ENCODE assay signal across 8 cellular contexts in the genomic region with DNA sequence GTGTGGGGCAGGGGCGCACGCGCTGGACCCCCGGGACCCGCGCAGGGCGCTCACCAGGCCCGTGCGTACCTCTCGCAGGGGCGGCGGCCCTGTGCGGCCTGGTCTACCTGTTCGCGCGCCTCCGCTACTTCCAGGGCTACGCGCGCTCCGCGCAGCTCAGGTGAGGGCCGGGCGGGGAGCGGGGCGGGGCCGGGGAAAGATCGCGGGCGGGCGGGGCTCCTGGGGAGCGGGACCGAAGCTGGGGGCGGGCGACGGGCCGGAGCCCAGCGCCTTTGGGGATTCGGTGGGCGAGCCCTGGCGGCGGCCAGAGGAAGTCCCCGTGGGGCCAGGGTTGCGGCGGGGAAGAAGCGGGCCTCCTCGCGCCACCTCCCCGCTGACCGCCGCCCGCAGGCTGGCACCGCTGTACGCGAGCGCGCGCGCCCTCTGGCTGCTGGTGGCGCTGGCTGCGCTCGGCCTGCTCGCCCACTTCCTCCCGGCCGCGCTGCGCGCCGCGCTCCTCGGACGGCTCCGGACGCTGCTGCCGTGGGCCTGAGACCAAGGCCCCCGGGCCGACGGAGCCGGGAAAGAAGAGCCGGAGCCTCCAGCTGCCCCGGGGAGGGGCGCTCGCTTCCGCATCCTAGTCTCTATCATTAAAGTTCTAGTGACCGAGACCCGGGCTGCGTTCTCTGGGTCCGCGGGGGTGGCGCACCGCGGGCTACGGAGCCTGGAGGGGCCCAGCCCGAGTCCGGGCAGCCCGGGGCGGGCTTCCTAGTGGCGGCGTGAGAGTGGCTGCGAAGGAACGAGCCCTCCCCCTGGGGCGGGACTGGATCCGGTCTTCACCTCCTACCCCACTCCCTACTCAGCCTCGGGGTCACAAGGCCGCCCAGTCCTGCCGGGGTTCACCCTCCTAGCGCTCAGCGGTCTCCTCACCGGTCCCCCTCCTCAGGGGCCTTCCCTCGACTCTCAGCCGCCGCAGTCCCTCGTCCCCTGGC. TPM values are rescaled to one million over a fixed set of nuclear protein-coding genes. Genes with fewer than 3 reads are reported as not detected.
DNase-seq lines count a peak whose midpoint lies in the region; ATAC-seq and TF ChIP-seq lines count a peak whose summit lies in the region.

No MANE protein-coding gene starts in this region.

- CTCF ChIA-PET in WTC11 (lab: Charles Lee) = interaction anchor here (0.5 to 5.7 kb wide), 16 partner anchors 10 to 810 kb away, joined by 3 to 39 read pairs (median 4); a partner anchor contains a TSS

- H3K9me3 Mint-ChIP-seq in WTC11 = no peaks in the 10 kb centered on the region

- no peaks in the 10 kb centered on the region for H3K27me3 Mint-ChIP-seq in WTC11 (ENCODE audit: low read depth)

- POLR2A ChIA-PET in WTC11 (lab: Charles Lee) = interaction anchor here (1.0 to 1.1 kb wide), 2 partner anchors 10 to 64 kb away, joined by 3 to 4 read pairs; no protein-coding TSS in a partner anchor

- H3K4me3 ChIP-seq in AG10803 (ENCODE audit: low read length) (peak overlapping the region; percentile 55), choroid plexus epithelial cell (ENCODE audit: low read depth, low read length) (peak overlapping the region; percentile 60)

- TF ChIP-seq CTCF in AG10803 (conservative IDR thresholded peaks at IDR 0.05; ENCODE audit: low read length) (peak; percentile 35), WTC11 (IDR thresholded peaks at IDR 0.05) (peak; percentile 22; the same call in 1 of the 2 replicates), choroid plexus epithelial cell (conservative IDR thresholded peaks at IDR 0.05; ENCODE audit: low read depth, low read length) (peak; percentile 43)

- DNase-seq in AG10803 (ENCODE audit: low read depth) = peak; percentile 77
- peak; percentile 36 for DNase-seq in NCI-H2171 (lab: John Stamatoyannopoulos, UW)
- DNase-seq in WTC11 (ENCODE audit: low spot score) = peak; percentile 84
- DNase-seq in choroid plexus epithelial cell (ENCODE audit: low read depth) = peak; percentile 79
- peak; percentile 78 for DNase-seq in kidney glomerular epithelial cell (lab: John Stamatoyannopoulos, UW)
- DNase-seq in stimulated activated CD4-positive, alpha-beta T cell treated with anti-CD3 and anti-CD28 coated beads, Interleukin-1b, Interleukin-23, amount 100 ng/mL, for 4 hours (ENCODE audit: low read depth in 2 of 2) = peak; percentile 55 to 68

- ATAC-seq in GM18520 (IDR thresholded peaks at IDR 0.05; ENCODE audit: unreplicated experiment) (peak; percentile 81), HG02973 (IDR thresholded peaks at IDR 0.05; ENCODE audit: unreplicated experiment) (peak; percentile 56), WTC11 (peak; percentile 61)

- H3K4me1 Mint-ChIP-seq in WTC11 = peaks cover 18% of the 10 kb centered on the region

- peak overlapping the region; percentile 67 for H3K4me3 Mint-ChIP-seq in WTC11

- peaks cover 15% of the 10 kb centered on the region for H3K36me3 Mint-ChIP-seq in WTC11

- H3K27ac Mint-ChIP-seq in WTC11 = peak overlapping the region; percentile 90; the same call in 1 of the 2 replicates

TF ChIP-seq in WTC11, 78 proteins besides CTCF, POLR2A, EP300 and RAD21 (continues in another document):
- TF ChIP-seq ESRRA (CRISPR knock-in tag; IDR thresholded peaks at IDR 0.05; ENCODE audit: borderline replicate concordance) (peak; percentile 82; the same call in 1 of the 2 replicates), TP53 (CRISPR knock-in tag; IDR thresholded peaks at IDR 0.05) (peak; percentile 19; the same call in 1 of the 2 replicates), SP1 (CRISPR knock-in tag; conservative IDR thresholded peaks at IDR 0.05) (no peak), ZNF317 (CRISPR knock-in tag; IDR thresholded peaks at IDR 0.05; ENCODE audit: borderline replicate concordance, low read depth) (0 out of 2 replicates have a peak, but pooled peaks have one; percentile 19), ZNF416 (CRISPR knock-in tag; IDR thresholded peaks at IDR 0.05) (peak; percentile 63; the same call in 1 of the 2 replicates), ZNF671 (CRISPR knock-in tag; IDR thresholded peaks at IDR 0.05) (no peak), NFYB (CRISPR knock-in tag; conservative IDR thresholded peaks at IDR 0.05; ENCODE audit: low read depth) (no peak; the same call in none of the 2 replicates), ELF4 (CRISPR knock-in tag; IDR thresholded peaks at IDR 0.05; ENCODE audit: low read depth) (0 out of 2 replicates have a peak, but pooled peaks have one; percentile 26), GABPB1 (CRISPR knock-in tag; IDR thresholded peaks at IDR 0.05) (peak; percentile 43; the same call in 1 of the 2 replicates), ZNF219 (CRISPR knock-in tag; IDR thresholded peaks at IDR 0.05; ENCODE audit: borderline replicate concordance) (peak; percentile 63), RELA (CRISPR knock-in tag; IDR thresholded peaks at IDR 0.05; ENCODE audit: borderline replicate concordance) (0 out of 2 replicates have a peak, but pooled peaks have one; percentile 63)
- TF ChIP-seq, protein P1, sequence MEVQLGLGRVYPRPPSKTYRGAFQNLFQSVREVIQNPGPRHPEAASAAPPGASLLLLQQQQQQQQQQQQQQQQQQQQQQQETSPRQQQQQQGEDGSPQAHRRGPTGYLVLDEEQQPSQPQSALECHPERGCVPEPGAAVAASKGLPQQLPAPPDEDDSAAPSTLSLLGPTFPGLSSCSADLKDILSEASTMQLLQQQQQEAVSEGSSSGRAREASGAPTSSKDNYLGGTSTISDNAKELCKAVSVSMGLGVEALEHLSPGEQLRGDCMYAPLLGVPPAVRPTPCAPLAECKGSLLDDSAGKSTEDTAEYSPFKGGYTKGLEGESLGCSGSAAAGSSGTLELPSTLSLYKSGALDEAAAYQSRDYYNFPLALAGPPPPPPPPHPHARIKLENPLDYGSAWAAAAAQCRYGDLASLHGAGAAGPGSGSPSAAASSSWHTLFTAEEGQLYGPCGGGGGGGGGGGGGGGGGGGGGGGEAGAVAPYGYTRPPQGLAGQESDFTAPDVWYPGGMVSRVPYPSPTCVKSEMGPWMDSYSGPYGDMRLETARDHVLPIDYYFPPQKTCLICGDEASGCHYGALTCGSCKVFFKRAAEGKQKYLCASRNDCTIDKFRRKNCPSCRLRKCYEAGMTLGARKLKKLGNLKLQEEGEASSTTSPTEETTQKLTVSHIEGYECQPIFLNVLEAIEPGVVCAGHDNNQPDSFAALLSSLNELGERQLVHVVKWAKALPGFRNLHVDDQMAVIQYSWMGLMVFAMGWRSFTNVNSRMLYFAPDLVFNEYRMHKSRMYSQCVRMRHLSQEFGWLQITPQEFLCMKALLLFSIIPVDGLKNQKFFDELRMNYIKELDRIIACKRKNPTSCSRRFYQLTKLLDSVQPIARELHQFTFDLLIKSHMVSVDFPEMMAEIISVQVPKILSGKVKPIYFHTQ (CRISPR knock-in tag; IDR thresholded peaks at IDR 0.05) = peak; percentile 14; the same call in 1 of the 2 replicates
- TF ChIP-seq, protein P2, sequence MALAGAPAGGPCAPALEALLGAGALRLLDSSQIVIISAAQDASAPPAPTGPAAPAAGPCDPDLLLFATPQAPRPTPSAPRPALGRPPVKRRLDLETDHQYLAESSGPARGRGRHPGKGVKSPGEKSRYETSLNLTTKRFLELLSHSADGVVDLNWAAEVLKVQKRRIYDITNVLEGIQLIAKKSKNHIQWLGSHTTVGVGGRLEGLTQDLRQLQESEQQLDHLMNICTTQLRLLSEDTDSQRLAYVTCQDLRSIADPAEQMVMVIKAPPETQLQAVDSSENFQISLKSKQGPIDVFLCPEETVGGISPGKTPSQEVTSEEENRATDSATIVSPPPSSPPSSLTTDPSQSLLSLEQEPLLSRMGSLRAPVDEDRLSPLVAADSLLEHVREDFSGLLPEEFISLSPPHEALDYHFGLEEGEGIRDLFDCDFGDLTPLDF (CRISPR knock-in tag; IDR thresholded peaks at IDR 0.05) = 0 out of 2 replicates have a peak, but pooled peaks have one; percentile 38
- TF ChIP-seq, protein P3, sequence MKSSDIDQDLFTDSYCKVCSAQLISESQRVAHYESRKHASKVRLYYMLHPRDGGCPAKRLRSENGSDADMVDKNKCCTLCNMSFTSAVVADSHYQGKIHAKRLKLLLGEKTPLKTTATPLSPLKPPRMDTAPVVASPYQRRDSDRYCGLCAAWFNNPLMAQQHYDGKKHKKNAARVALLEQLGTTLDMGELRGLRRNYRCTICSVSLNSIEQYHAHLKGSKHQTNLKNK (CRISPR knock-in tag; IDR thresholded peaks at IDR 0.05) = peak; percentile 63; the same call in 1 of the 2 replicates
- TF ChIP-seq, protein P4, sequence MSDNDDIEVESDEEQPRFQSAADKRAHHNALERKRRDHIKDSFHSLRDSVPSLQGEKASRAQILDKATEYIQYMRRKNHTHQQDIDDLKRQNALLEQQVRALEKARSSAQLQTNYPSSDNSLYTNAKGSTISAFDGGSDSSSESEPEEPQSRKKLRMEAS (CRISPR knock-in tag; IDR thresholded peaks at IDR 0.05) = 0 out of 2 replicates have a peak, but pooled peaks have one; percentile 34
- TF ChIP-seq, protein P5, sequence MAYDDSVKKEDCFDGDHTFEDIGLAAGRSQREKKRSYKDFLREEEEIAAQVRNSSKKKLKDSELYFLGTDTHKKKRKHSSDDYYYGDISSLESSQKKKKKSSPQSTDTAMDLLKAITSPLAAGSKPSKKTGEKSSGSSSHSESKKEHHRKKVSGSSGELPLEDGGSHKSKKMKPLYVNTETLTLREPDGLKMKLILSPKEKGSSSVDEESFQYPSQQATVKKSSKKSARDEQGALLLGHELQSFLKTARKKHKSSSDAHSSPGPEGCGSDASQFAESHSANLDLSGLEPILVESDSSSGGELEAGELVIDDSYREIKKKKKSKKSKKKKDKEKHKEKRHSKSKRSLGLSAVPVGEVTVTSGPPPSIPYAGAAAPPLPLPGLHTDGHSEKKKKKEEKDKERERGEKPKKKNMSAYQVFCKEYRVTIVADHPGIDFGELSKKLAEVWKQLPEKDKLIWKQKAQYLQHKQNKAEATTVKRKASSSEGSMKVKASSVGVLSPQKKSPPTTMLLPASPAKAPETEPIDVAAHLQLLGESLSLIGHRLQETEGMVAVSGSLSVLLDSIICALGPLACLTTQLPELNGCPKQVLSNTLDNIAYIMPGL (CRISPR knock-in tag; IDR thresholded peaks at IDR 0.05) = peak; percentile 98

RNA-seq across cellular contexts. Expression of a gene that starts 2.4 kb away (rescaled TPM):
- total RNA-seq in WTC11 (2021) = 2.6 to 4.5 TPM (median 3.0 TPM) in 3 replicates

RNA-seq across cellular contexts. Expression of a gene that starts 10.5 kb away (rescaled TPM):
- 127 to 151 TPM (median 135 TPM) in 3 replicates for total RNA-seq in WTC11 (2021)

RNA-seq across cellular contexts. Expression of a gene that starts 24.6 kb away (rescaled TPM):
- 78.5 to 95.2 TPM (median 86.5 TPM) in 3 replicates for total RNA-seq in WTC11 (2021)

Comparison
In these comparisons a context has a peak if more than half of its experiments do, and no peak if none do; other contexts are left out.
1. Peak in every context shown above with its lines: DNase-seq, ATAC-seq and H3K4me3 ChIP-seq.